ENCODE assay signal across 1 cellular context in genomic region chr2:200469708-200470600, GRCh38.
TF ChIP-seq lines count a peak whose summit lies in the region.

No MANE protein-coding gene starts in this region.

TF ChIP-seq in HepG2, 621 proteins besides CTCF, POLR2A, EP300 and RAD21:
- TF ChIP-seq ZBTB4 (CRISPR knock-in tag; IDR thresholded peaks at IDR 0.05; ENCODE audit: borderline replicate concordance): no peak
- TF ChIP-seq RBM22 (optimal IDR thresholded peaks at IDR 0.05; ENCODE audit: low read length): peak; percentile 70
- peak; percentile 40 for TF ChIP-seq AGO2 (optimal IDR thresholded peaks at IDR 0.05; ENCODE audit: low read depth, low read length)
